Comparison of ENCODE assay signal across 36 cellular contexts in the genomic region with DNA sequence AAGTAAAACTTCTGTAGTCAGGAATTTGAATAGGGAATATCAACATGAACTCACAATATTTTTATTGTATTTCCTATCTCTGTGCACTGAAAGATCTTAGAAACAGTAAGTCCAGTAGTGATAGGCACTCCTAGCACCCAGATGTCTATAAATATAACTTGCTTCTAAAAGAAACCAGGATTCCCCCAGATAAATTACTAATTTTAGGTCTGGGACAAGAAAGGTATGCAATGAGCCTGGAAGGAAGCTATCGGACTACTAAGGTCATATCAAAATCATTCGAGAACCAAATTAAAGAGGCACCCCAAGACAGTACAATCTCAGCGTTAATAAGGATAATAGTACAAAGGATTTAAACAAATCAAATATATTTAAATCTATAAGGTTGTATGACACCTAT. TPM values are rescaled to one million over a fixed set of nuclear protein-coding genes. Genes with fewer than 3 reads are reported as not detected.
"Had no signal": no experiment of that assay in that cellular context is flagged by ENCODE, and none has a peak within 500 bp of the region (broad histone marks: within the 10 kb centered on the region; RNA-seq: fewer than 3 reads in every experiment).

No MANE protein-coding gene starts in this region.

- H3K9me3 ChIP-seq: adrenal gland, body of pancreas, breast epithelium had no signal

- H3K27me3 ChIP-seq: adrenal gland, body of pancreas, brain microvascular endothelial cell, breast epithelium had no signal

- DNase-seq: activated B cell treated with CpG ODN at 0.5 μM for 24 hours; activated CD4-positive, alpha-beta memory T cell treated with anti-CD3 and anti-CD28 coated beads for 36 hours; activated CD4-positive, alpha-beta T cell treated with anti-CD3 and anti-CD28 coated beads for 4 hours; activated CD4-positive, alpha-beta T cell treated with anti-CD3 and anti-CD28 coated beads, Interleukin-2, amount 10 ng/mL, durations not matched to agents 24 days and 14 days; activated CD4-positive, alpha-beta T cell treated with anti-CD3 and anti-CD28 coated beads, Interleukin-2, amount 50 U/mL, for 1 hour; activated CD4-positive, alpha-beta T cell treated with anti-CD3 and anti-CD28 coated beads, Interleukin-2, amount 50 U/mL, for 4 hours; activated CD4-positive, CD25-positive, alpha-beta regulatory T cell treated with anti-CD3 and anti-CD28 coated beads, Interleukin-2, amount 50 U/mL, for 72 hours; activated CD8-positive, alpha-beta memory T cell treated with anti-CD3 and anti-CD28 coated beads, Interleukin-2, amount 50 U/mL, for 4 hours; activated CD8-positive, alpha-beta T cell treated with anti-CD3 and anti-CD28 coated beads for 36 hours; activated effector memory CD4-positive, alpha-beta T cell treated with anti-CD3 and anti-CD28 coated beads, Interleukin-2, amount 50 U/mL, for 16 hours; activated gamma-delta T cell treated with Interleukin-2 at 50 U/mL for 16 hours; activated naive CD4-positive, alpha-beta T cell; activated naive CD4-positive, alpha-beta T cell treated with anti-CD3 and anti-CD28 coated beads for 36 hours; activated naive CD4-positive, alpha-beta T cell treated with anti-CD3 and anti-CD28 coated beads, Interleukin-2, amount 50 U/mL, for 16 hours; activated naive CD8-positive, alpha-beta T cell treated with anti-CD3 and anti-CD28 coated beads for 36 hours; activated T-cell treated with anti-CD3 and anti-CD28 coated beads for 4 hours; activated T-cell treated with anti-CD3 and anti-CD28 coated beads, Interleukin-2, amount 50 U/mL, for 1 hour; activated T-cell treated with anti-CD3 and anti-CD28 coated beads, Interleukin-2, amount 50 U/mL, for 4 hours; activated T-cell treated with anti-CD3 and anti-CD28 coated beads, Interleukin-2, amount 50 U/mL, for 72 hours; adrenal gland; amniotic stem cell; aorta; body of pancreas; brain microvascular endothelial cell; central memory CD4-positive, alpha-beta T cell; SW 1271; T-helper 1 cell; T-helper 2 cell; T-helper 9 cell had no signal

- H3K4me3 ChIP-seq: adrenal gland, body of pancreas, breast epithelium had no signal

- H3K27ac ChIP-seq: adrenal gland, body of pancreas, brain microvascular endothelial cell, breast epithelium, VCaP had no signal

- ATAC-seq: activated CD8-positive, alpha-beta T cell treated with anti-CD3 and anti-CD28 coated beads for 36 hours; activated naive CD4-positive, alpha-beta T cell treated with anti-CD3 and anti-CD28 coated beads, Interleukin-2, amount 50 U/mL, for 72 hours; activated T-cell treated with anti-CD3 and anti-CD28 coated beads, Interleukin-2, amount 50 U/mL, for 4 hours; activated T-cell treated with anti-CD3 and anti-CD28 coated beads, Interleukin-2, amount 50 U/mL, for 72 hours; activated T-helper 17 cell treated with anti-CD3 and anti-CD28 coated beads, Interleukin-2, amount 50 U/mL, for 72 hours; body of pancreas had no signal

- H3K4me1 ChIP-seq: body of pancreas, breast epithelium had no signal

- H3K36me3 ChIP-seq: adrenal gland, breast epithelium had no signal

RNA-seq across cellular contexts. Expression of a gene that starts 47.4 kb away (rescaled TPM):
- total RNA-seq: activated B cell treated with CpG ODN at 0.5 μM for 24 hours; activated CD4-positive, alpha-beta memory T cell treated with anti-CD3 and anti-CD28 coated beads for 36 hours; activated CD4-positive, alpha-beta T cell treated with anti-CD3 and anti-CD28 coated beads, Interleukin-2, amount 10 ng/mL, durations not matched to agents 24 days and 14 days; activated CD8-positive, alpha-beta memory T cell treated with anti-CD3 and anti-CD28 coated beads for 36 hours; activated CD8-positive, alpha-beta T cell treated with anti-CD3 and anti-CD28 coated beads for 36 hours; activated naive CD4-positive, alpha-beta T cell treated with anti-CD3 and anti-CD28 coated beads for 36 hours; activated naive CD4-positive, alpha-beta T cell treated with anti-CD3 and anti-CD28 coated beads, Interleukin-2, amount 50 U/mL, for 72 hours; activated naive CD8-positive, alpha-beta T cell treated with anti-CD3 and anti-CD28 coated beads for 36 hours; activated T-cell treated with anti-CD3 and anti-CD28 coated beads, Interleukin-2, amount 50 U/mL, for 72 hours; activated T-helper 1 cell treated with anti-CD3 and anti-CD28 coated beads, Interleukin-12 subunit alpha, Interleukin-12 subunit beta, Interleukin-2, Interleukin-4 antibody, amounts not matched to agents 30 ng/mL and 10 ng/mL and 1 ng/mL, durations not matched to agents 14 hours and 24 hours and 36 hours; activated T-helper 17 cell treated with anti-CD3 and anti-CD28 coated beads, Interleukin-2, amount 50 U/mL, for 72 hours; aorta; astrocyte; breast epithelium had no signal

RNA-seq across cellular contexts. Expression of a gene that starts 58.0 kb away (rescaled TPM):
- total RNA-seq: activated B cell treated with CpG ODN at 0.5 μM for 24 hours; activated CD4-positive, alpha-beta memory T cell treated with anti-CD3 and anti-CD28 coated beads for 36 hours; activated CD4-positive, alpha-beta T cell treated with anti-CD3 and anti-CD28 coated beads, Interleukin-2, amount 10 ng/mL, durations not matched to agents 24 days and 14 days; activated CD8-positive, alpha-beta T cell treated with anti-CD3 and anti-CD28 coated beads for 36 hours; activated naive CD4-positive, alpha-beta T cell treated with anti-CD3 and anti-CD28 coated beads for 36 hours; activated naive CD4-positive, alpha-beta T cell treated with anti-CD3 and anti-CD28 coated beads, Interleukin-2, amount 50 U/mL, for 72 hours; activated T-cell treated with anti-CD3 and anti-CD28 coated beads, Interleukin-2, amount 50 U/mL, for 4 hours; activated T-helper 17 cell treated with anti-CD3 and anti-CD28 coated beads, Interleukin-2, amount 50 U/mL, for 72 hours had no signal
